8 cellular contexts compared by ENCODE assay signal in the genomic region with DNA sequence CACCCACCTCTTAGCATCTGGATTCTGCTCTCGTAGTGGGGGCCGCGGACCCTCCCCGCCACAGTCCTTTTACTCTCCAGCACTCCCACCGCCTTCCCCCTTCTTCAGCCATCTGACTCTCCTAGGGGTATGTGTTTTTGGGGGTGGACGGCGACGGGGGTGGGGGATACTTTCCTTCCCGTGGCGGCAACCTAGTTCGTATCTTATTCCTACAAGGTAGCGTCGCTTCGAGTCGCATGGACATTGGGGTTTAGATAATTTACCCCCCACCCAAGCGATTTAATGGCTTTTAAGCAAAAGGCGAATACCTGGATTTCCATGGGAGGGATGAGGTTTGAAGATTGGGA. TPM values are rescaled to one million over a fixed set of nuclear protein-coding genes. Genes with fewer than 3 reads are reported as not detected.
DNase-seq lines count a peak whose midpoint lies in the region; ATAC-seq and TF ChIP-seq lines count a peak whose summit lies in the region.
"Had no signal": no experiment of that assay in that cellular context is flagged by ENCODE, and none has a peak within 500 bp of the region (broad histone marks: within the 10 kb centered on the region; RNA-seq: fewer than 3 reads in every experiment).

No MANE protein-coding gene starts in this region.

- H3K4me3 ChIP-seq in GM08714 (ENCODE audit: low read length) (peak overlapping the region; percentile 40; the same call in 1 of the 2 replicates), NB4 (ENCODE audit: low read depth, low read length) (peak overlapping the region; percentile 59), fibroblast of mammary gland (ENCODE audit: control insufficient read depth, low read depth, low read length) (peak overlapping the region; percentile 49), gastrocnemius medialis (peak overlapping the region in 1 of 4 donors; percentile 65)

- no peaks in the 10 kb centered on the region for H3K36me3 ChIP-seq in gastrocnemius medialis

- no peak for ATAC-seq in gastrocnemius medialis
- ATAC-seq in HG03571 (IDR thresholded peaks at IDR 0.05; ENCODE audit: unreplicated experiment) = no peak

- no peak for DNase-seq in NB4 (ENCODE audit: low read depth)
- no peak for DNase-seq in fibroblast of mammary gland (ENCODE audit: low read depth)
- DNase-seq in gastrocnemius medialis = no peak
- DNase-seq in NCI-H2107 treated with DMSO at 0.1 percent for 48 hours (lab: John Stamatoyannopoulos, UW; ENCODE audit: unreplicated experiment) = no peak
- DNase-seq in activated CD4-positive, alpha-beta T cell treated with anti-CD3 and anti-CD28 coated beads, Interleukin-2, amount 50 U/mL, for 1 hour = no peak
- DNase-seq: effector CD4-positive, alpha-beta T cell had no signal

- peaks cover 0 to 10% of the 10 kb centered on the region in 2 donors for H3K4me1 ChIP-seq in gastrocnemius medialis

- H3K27ac ChIP-seq in gastrocnemius medialis = peak overlapping the region in 3 of 4 donors; percentile 71 to 81 (median 76)

- TF ChIP-seq CTCF in NB4 (IDR thresholded peaks at IDR 0.05; ENCODE audit: low read depth, low read length) = no peak
- TF ChIP-seq CTCF in fibroblast of mammary gland (conservative IDR thresholded peaks at IDR 0.05; ENCODE audit: control insufficient read depth, insufficient read depth, low read depth, low read length) = no peak
- TF ChIP-seq CTCF in gastrocnemius medialis (IDR thresholded peaks at IDR 0.05 in 4 of 5, conservative IDR thresholded peaks at IDR 0.05 in 1 of 5) = no peak

- no peaks in the 10 kb centered on the region for H3K27me3 ChIP-seq in gastrocnemius medialis

- H3K9me3 ChIP-seq in gastrocnemius medialis = no peaks in the 10 kb centered on the region

- TF ChIP-seq POLR2A in NB4 (IDR thresholded peaks at IDR 0.05; ENCODE audit: extremely low read depth, insufficient read length) (no peak), gastrocnemius medialis (IDR thresholded peaks at IDR 0.05) (no peak)

- intact Hi-C loops in gastrocnemius medialis (cut with DNase I; ENCODE audit: low total_unique reads) = loop anchor here (5.0 kb wide), 3 partner anchors 46 to 186 kb away; a partner anchor contains a TSS

- in situ Hi-C loops in gastrocnemius medialis (cut with MboI; ENCODE audit: low sequenced_read_pairs in 4 of 4) = loop anchor here in 1 of 4 donors (5.0 kb wide), 1 partner anchor 49 kb away; no protein-coding TSS in a partner anchor

RNA-seq across cellular contexts. Expression of a gene that starts 1.3 kb away (rescaled TPM):
- total RNA-seq in gastrocnemius medialis = 1 to 10 TPM; 1.1 to 3.6 (median 2.4) TPM
